In the genomic region with DNA sequence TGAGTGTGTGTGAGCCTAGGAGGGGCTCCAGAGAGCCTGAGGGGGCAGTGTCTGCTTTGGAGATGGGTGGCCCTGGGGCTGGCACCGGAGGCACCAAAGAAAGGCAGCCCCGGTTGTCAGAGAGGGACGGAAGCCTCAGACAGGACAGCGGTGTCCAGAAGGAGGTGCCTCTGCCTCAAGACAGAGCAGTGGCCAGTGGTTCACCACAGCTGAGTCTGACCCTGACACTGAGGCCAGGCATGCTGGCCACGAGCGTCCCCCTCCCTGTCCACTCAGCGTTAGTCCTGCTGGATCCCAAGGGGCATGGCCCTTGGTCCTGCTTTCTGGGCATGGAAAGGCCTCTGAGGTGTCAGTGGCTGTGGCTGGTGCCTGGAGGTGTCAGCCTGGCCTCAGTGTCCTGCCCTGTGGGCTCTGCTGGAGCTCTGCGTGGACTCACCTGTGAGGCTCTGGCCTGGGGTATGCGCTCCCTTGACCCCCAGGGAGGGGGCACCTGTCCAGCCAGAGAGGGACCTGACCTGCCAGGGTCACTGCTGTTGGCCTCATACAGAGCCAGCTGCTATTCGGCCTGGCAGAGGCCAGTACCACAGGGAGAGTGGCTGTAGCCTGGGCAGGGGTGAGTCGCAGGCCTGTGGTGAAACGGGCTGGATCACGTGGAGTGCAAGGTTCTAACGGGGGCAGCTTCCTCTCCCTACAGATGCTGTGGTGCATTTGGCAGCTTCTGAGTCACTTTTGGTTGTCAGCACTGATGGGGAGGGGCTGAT, we compare ENCODE assay signal across 22 cellular contexts.
DNase-seq lines count a peak whose midpoint lies in the region; ATAC-seq, FAIRE-seq and TF ChIP-seq lines count a peak whose summit lies in the region.
"Had no signal": no experiment of that assay in that cellular context is flagged by ENCODE, and none has a peak within 500 bp of the region (broad histone marks: within the 10 kb centered on the region; RNA-seq: fewer than 3 reads in every experiment).

No MANE protein-coding gene starts in this region.

- DNase-seq in activated T-cell treated with anti-CD3 and anti-CD28 coated beads, Interleukin-2, amount 50 U/mL, for 24 hours, result peak; percentile 20
- no peak for DNase-seq in activated T-cell treated with anti-CD3 and anti-CD28 coated beads, Interleukin-2, amount 50 U/mL, for 4 hours
- DNase-seq in MV-4-11 (lab: John Stamatoyannopoulos, UW) (peak; percentile 76), kidney (peak; percentile 61), foreskin keratinocyte (no peak), epidermal melanocyte (ENCODE audit: insufficient read length, low spot score) (no peak), superior temporal gyrus (ENCODE audit: extremely low spot score) (no peak)
- DNase-seq: activated naive CD8-positive, alpha-beta T cell treated with anti-CD3 and anti-CD28 coated beads for 36 hours; CD8-positive, alpha-beta T cell; NCI-H187 treated with DMSO at 0.1 percent for 48 hours; NCI-H446; stimulated activated naive B cell treated with anti-CD40 and anti-IgM and Interleukin-4, amounts not matched to agents 10 μg/mL and 1 μg/mL and 100 μg/mL, for 72 hours; T-helper 9 cell had no signal

- H3K4me3 ChIP-seq in kidney (ENCODE audit: low read length in 2 of 2), result no peak overlapping the region
- H3K4me3 ChIP-seq: body of pancreas, prostate gland, SJSA1, vagina had no signal

- H3K9ac ChIP-seq in kidney (ENCODE audit: low read length in 2 of 2), result no peak overlapping the region

- no peak overlapping the region for H3K27ac ChIP-seq in kidney (ENCODE audit: low read depth in 2 of 2, low read length in 2 of 2)
- H3K27ac ChIP-seq in temporal lobe (ENCODE audit: low read depth, low read length), result peak overlapping the region; percentile 14
- no peak overlapping the region for H3K27ac ChIP-seq in foreskin keratinocyte
- H3K27ac ChIP-seq: body of pancreas, prostate gland, SJSA1, vagina had no signal

- intact Hi-C loops in kidney (cut with DNase I), result no loop called here

- H3K9me3 ChIP-seq in kidney (ENCODE audit: control insufficient read depth in 1 of 2, low read length in 2 of 2), result no peaks in the 10 kb centered on the region
- H3K9me3 ChIP-seq: body of pancreas, prostate gland, SJSA1, vagina had no signal

- no peaks in the 10 kb centered on the region for H3K36me3 Mint-ChIP-seq in activated T-cell treated with anti-CD3 and anti-CD28 coated beads, Interleukin-2, amount 50 U/mL, for 24 hours (ENCODE audit: low read depth)
- no peaks in the 10 kb centered on the region for H3K36me3 Mint-ChIP-seq in activated T-cell treated with anti-CD3 and anti-CD28 coated beads, Interleukin-2, amount 50 U/mL, for 4 hours (ENCODE audit: insufficient read depth)
- H3K36me3 Mint-ChIP-seq: activated naive CD8-positive, alpha-beta T cell treated with anti-CD3 and anti-CD28 coated beads for 36 hours; CD8-positive, alpha-beta T cell; stimulated activated naive B cell treated with anti-CD40 and anti-IgM and Interleukin-4, amounts not matched to agents 10 μg/mL and 1 μg/mL and 100 μg/mL, for 72 hours had no signal

- H3K27ac Mint-ChIP-seq in activated T-cell treated with anti-CD3 and anti-CD28 coated beads, Interleukin-2, amount 50 U/mL, for 24 hours, result no peak overlapping the region
- H3K27ac Mint-ChIP-seq: activated naive CD8-positive, alpha-beta T cell treated with anti-CD3 and anti-CD28 coated beads for 36 hours; CD8-positive, alpha-beta T cell; dendritic cell treated with granulocyte-macrophage colony-stimulating factor and Interleukin-4, amounts not matched to agents 40 ng/mL and 50 ng/mL, for 4 days; nephron; stimulated activated naive B cell treated with anti-CD40 and anti-IgM and Interleukin-4, amounts not matched to agents 10 μg/mL and 1 μg/mL and 100 μg/mL, for 72 hours had no signal

- no peaks in the 10 kb centered on the region for H3K27me3 ChIP-seq in foreskin keratinocyte
- H3K27me3 ChIP-seq: body of pancreas, SJSA1, vagina had no signal

- no peak overlapping the region for H3K4me3 Mint-ChIP-seq in activated T-cell treated with anti-CD3 and anti-CD28 coated beads, Interleukin-2, amount 50 U/mL, for 24 hours
- no peak overlapping the region for H3K4me3 Mint-ChIP-seq in activated T-cell treated with anti-CD3 and anti-CD28 coated beads, Interleukin-2, amount 50 U/mL, for 4 hours
- H3K4me3 Mint-ChIP-seq: activated naive CD8-positive, alpha-beta T cell treated with anti-CD3 and anti-CD28 coated beads for 36 hours; CD8-positive, alpha-beta T cell; dendritic cell treated with granulocyte-macrophage colony-stimulating factor and Interleukin-4, amounts not matched to agents 40 ng/mL and 50 ng/mL, for 4 days; nephron; stimulated activated naive B cell treated with anti-CD40 and anti-IgM and Interleukin-4, amounts not matched to agents 10 μg/mL and 1 μg/mL and 100 μg/mL, for 72 hours had no signal

- H3K9me3 Mint-ChIP-seq in activated T-cell treated with anti-CD3 and anti-CD28 coated beads, Interleukin-2, amount 50 U/mL, for 24 hours, result no peaks in the 10 kb centered on the region
- H3K9me3 Mint-ChIP-seq in activated T-cell treated with anti-CD3 and anti-CD28 coated beads, Interleukin-2, amount 50 U/mL, for 4 hours, result no peaks in the 10 kb centered on the region
- H3K9me3 Mint-ChIP-seq: activated naive CD8-positive, alpha-beta T cell treated with anti-CD3 and anti-CD28 coated beads for 36 hours; CD8-positive, alpha-beta T cell; dendritic cell treated with granulocyte-macrophage colony-stimulating factor and Interleukin-4, amounts not matched to agents 40 ng/mL and 50 ng/mL, for 4 days; stimulated activated naive B cell treated with anti-CD40 and anti-IgM and Interleukin-4, amounts not matched to agents 10 μg/mL and 1 μg/mL and 100 μg/mL, for 72 hours had no signal

- no peaks in the 10 kb centered on the region for H3K27me3 Mint-ChIP-seq in activated T-cell treated with anti-CD3 and anti-CD28 coated beads, Interleukin-2, amount 50 U/mL, for 24 hours
- H3K27me3 Mint-ChIP-seq in activated T-cell treated with anti-CD3 and anti-CD28 coated beads, Interleukin-2, amount 50 U/mL, for 4 hours (ENCODE audit: low read depth), result peaks cover 4% of the 10 kb centered on the region

- H3K36me3 ChIP-seq in kidney (ENCODE audit: control insufficient read depth in 1 of 2, insufficient read depth in 2 of 2, low read length in 2 of 2), result no peaks in the 10 kb centered on the region
- H3K36me3 ChIP-seq: prostate gland, SJSA1, vagina had no signal

- TF ChIP-seq CTCF in kidney (IDR thresholded peaks at IDR 0.05; ENCODE audit: borderline replicate concordance, extremely low read depth, insufficient read depth) (no peak), foreskin keratinocyte (conservative IDR thresholded peaks at IDR 0.05) (no peak)

- no peak for FAIRE-seq in kidney (lab: Jason Lieb, UNC)
- FAIRE-seq: HTR-8/SVneo had no signal

- no peak for ATAC-seq in activated T-cell treated with anti-CD3 and anti-CD28 coated beads, Interleukin-2, amount 50 U/mL, for 4 hours
- ATAC-seq in foreskin keratinocyte, result no peak
- ATAC-seq: body of pancreas; CD8-positive, alpha-beta T cell; HCT116; stimulated activated naive B cell treated with anti-CD40 and anti-IgM and Interleukin-4, amounts not matched to agents 10 μg/mL and 1 μg/mL and 100 μg/mL, for 72 hours had no signal

- H3K4me1 Mint-ChIP-seq in activated T-cell treated with anti-CD3 and anti-CD28 coated beads, Interleukin-2, amount 50 U/mL, for 24 hours (ENCODE audit: low read depth), result no peaks in the 10 kb centered on the region
- no peaks in the 10 kb centered on the region for H3K4me1 Mint-ChIP-seq in activated T-cell treated with anti-CD3 and anti-CD28 coated beads, Interleukin-2, amount 50 U/mL, for 4 hours (ENCODE audit: low read depth)
- H3K4me1 Mint-ChIP-seq: activated naive CD8-positive, alpha-beta T cell treated with anti-CD3 and anti-CD28 coated beads for 36 hours; nephron; stimulated activated naive B cell treated with anti-CD40 and anti-IgM and Interleukin-4, amounts not matched to agents 10 μg/mL and 1 μg/mL and 100 μg/mL, for 72 hours had no signal

- H3K4me1 ChIP-seq in kidney (ENCODE audit: control insufficient read depth in 1 of 2, insufficient read depth in 1 of 2, low read depth in 1 of 2, low read length in 2 of 2) (no peaks in the 10 kb centered on the region), foreskin keratinocyte (no peaks in the 10 kb centered on the region)
- H3K4me1 ChIP-seq: body of pancreas, prostate gland, SJSA1, vagina had no signal

Comparison
In these comparisons a context has a peak if more than half of its experiments do, and no peak if none do; other contexts are left out.
1. DNase-seq: peak in activated T-cell treated with anti-CD3 and anti-CD28 coated beads, Interleukin-2, amount 50 U/mL, for 24 hours (single experiment), MV-4-11 (single experiment) and kidney (single experiment); none in activated T-cell treated with anti-CD3 and anti-CD28 coated beads, Interleukin-2, amount 50 U/mL, for 4 hours (single experiment), foreskin keratinocyte (0 of 2), epidermal melanocyte (single experiment) and superior temporal gyrus (single experiment).